8 cellular contexts compared by ENCODE assay signal in the genomic region with DNA sequence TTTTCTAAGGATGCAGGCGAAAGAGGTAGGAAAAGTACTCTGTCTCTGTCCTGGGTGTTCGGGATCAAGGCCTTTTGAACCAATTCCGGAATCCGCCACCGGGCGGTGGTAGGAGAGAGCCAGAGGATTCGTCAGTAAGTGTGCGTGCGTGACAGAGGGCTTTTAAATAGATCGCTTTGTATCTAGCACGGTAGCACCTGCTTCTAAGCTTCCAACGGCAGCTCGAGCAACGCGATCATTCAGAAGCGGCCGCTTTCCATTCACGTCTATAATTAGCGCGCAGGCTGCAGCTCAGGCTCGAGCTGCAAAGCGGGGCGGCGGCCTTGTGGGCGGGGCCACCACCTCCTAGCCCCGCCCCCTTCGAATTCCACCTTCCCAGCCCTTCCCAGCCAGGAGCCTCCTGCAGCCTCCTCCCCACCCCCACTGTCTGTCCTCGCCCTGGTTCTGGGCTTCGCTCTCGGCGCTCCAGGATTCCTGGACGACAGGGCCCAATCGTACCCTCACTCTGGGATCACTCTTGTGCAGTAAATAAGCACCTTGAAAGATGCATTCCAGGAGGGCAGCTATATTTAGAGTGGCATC.
A peak's percentile ranks its signal among the peaks of the same experiment; 100 is the strongest.
DNase-seq lines count a peak whose midpoint lies in the region; ATAC-seq lines count a peak whose summit lies in the region.

No MANE protein-coding gene starts in this region.

- peak; percentile 94 for DNase-seq in DMS79 (lab: John Stamatoyannopoulos, UW)
- peak; percentile 89 for DNase-seq in NCI-H128 (lab: John Stamatoyannopoulos, UW; ENCODE audit: unreplicated experiment)
- peak; percentile 35 for DNase-seq in SKM-1 (lab: John Stamatoyannopoulos, UW; ENCODE audit: unreplicated experiment)
- peak; percentile 36 for DNase-seq in fibroblast of peridontal ligament (ENCODE audit: extremely low read depth)
- DNase-seq in ureter (ENCODE audit: low spot score) = peak; percentile 80
- no peak for DNase-seq in mesenteric fat pad (ENCODE audit: low spot score)

- H3K27me3 ChIP-seq in mucosa of stomach (ENCODE audit: control insufficient read depth, insufficient read depth, low read length) = no peaks in the 10 kb centered on the region

- no peaks in the 10 kb centered on the region for H3K9me3 ChIP-seq in mucosa of stomach (ENCODE audit: control insufficient read depth, low read length)

- peak overlapping the region; percentile 34 for H3K4me3 ChIP-seq in mucosa of stomach (ENCODE audit: low read length)

- ATAC-seq in GM21529 (IDR thresholded peaks at IDR 0.05; ENCODE audit: unreplicated experiment) = no peak

- peak overlapping the region; percentile 75 for H3K9ac ChIP-seq in mucosa of stomach (ENCODE audit: low read length)

- H3K4me1 ChIP-seq in mucosa of stomach (ENCODE audit: control insufficient read depth, insufficient read depth, low read length) = peaks cover 47% of the 10 kb centered on the region

- H3K36me3 ChIP-seq in mucosa of stomach (ENCODE audit: control insufficient read depth, insufficient read depth, low read length) = no peaks in the 10 kb centered on the region
